8 cellular contexts compared by ENCODE assay signal in genomic region chr3:149340310-149340933, GRCh38. TPM values are rescaled to one million over a fixed set of nuclear protein-coding genes. Genes with fewer than 3 reads are reported as not detected.
A peak's percentile ranks its signal among the peaks of the same experiment; 100 is the strongest.
DNase-seq lines count a peak whose midpoint lies in the region; ATAC-seq, FAIRE-seq and TF ChIP-seq lines count a peak whose summit lies in the region.

No MANE protein-coding gene starts in this region.

- H3K27ac ChIP-seq in epithelial cell of prostate (peak overlapping the region; percentile 94), pancreas (peak overlapping the region; percentile 43 to 94 (median 77))

- 0 to 3% methylated on average over 1 of the region's 1 CpG for WGBS in pancreas, 2 donors

- peak overlapping the region in 1 of 4 donors; percentile 2 for H3K4me3 ChIP-seq in pancreas

- H3K4me1 ChIP-seq in pancreas = peaks cover 9 to 45% (median 24%) of the 10 kb centered on the region in 3 donors

- H3K27me3 ChIP-seq in pancreas = no peaks in the 10 kb centered on the region

- H3K9me3 ChIP-seq in pancreas = no peaks in the 10 kb centered on the region

- in situ Hi-C loops in Caki2 (cut with HindIII; ENCODE audit: low pct_unique_long_range_greater_than_20kb, low sequenced_read_pairs) = no loop called here

- H3K36me3 ChIP-seq in pancreas = no peaks in the 10 kb centered on the region

- no peak for FAIRE-seq in pancreas (lab: Jason Lieb, UNC)

- ATAC-seq in pancreas = peak; percentile 75 to 82 (median 80)
- ATAC-seq in GM19455 (IDR thresholded peaks at IDR 0.05; ENCODE audit: unreplicated experiment) = no peak
- no peak for ATAC-seq in HG02973 (IDR thresholded peaks at IDR 0.05; ENCODE audit: unreplicated experiment)
- ATAC-seq in activated CD4-positive, CD25-positive, alpha-beta regulatory T cell treated with anti-CD3 and anti-CD28 coated beads, Interleukin-2, amount 50 U/mL, for 24 hours = no peak

- TF ChIP-seq CTCF in pancreas (IDR thresholded peaks at IDR 0.05) = no peak

- peak; percentile 35 for DNase-seq in Caki2 (ENCODE audit: low read depth)
- DNase-seq in NCI-H526 treated with DMSO at 0.1 percent for 48 hours (lab: John Stamatoyannopoulos, UW) = peak; percentile 41
- no peak for DNase-seq in epithelial cell of prostate (ENCODE audit: low read depth, low spot score)
- DNase-seq in pancreas = peak in 3 of 6 donors; percentile 42 to 77 (median 66)
- no peak for DNase-seq in activated naive CD4-positive, alpha-beta T cell treated with Interleukin-2 at 50 U/mL for 16 hours

- intact Hi-C loops in pancreas (cut with DNase I) = no loop called here

RNA-seq across cellular contexts. Expression of gene TM4SF18, which starts 7.0 kb away (rescaled TPM):
- total RNA-seq in Caki2 (2014; rRNA removed; shearing (Covaris generic); ENCODE audit: low replicate concordance) = 5.9 and 9.3 TPM in 2 replicates
- 10 to 100 TPM in 1 of 6 donors, 1 to 10 TPM in 5; 3.3 to 10.6 (median 3.9) TPM for total RNA-seq in pancreas
- polyA plus RNA-seq in pancreas = 1 to 10 TPM; 2.4 to 6.4 TPM

RNA-seq across cellular contexts. Expression of gene TM4SF1, which starts 37.0 kb away (rescaled TPM):
- 60.5 and 64.6 TPM in 2 replicates for total RNA-seq in Caki2 (2014; rRNA removed; shearing (Covaris generic); ENCODE audit: low replicate concordance)
- 100 to 1,000 TPM in 3 of 6 donors, 10 to 100 TPM in 3; 53.7 to 226 (median 92.1) TPM for total RNA-seq in pancreas
- 100 to 1,000 TPM in 1 of 2 donors, 10 to 100 TPM in 1; 85.0 to 183 TPM for polyA plus RNA-seq in pancreas

Comparison
In these comparisons a context has a peak if more than half of its experiments do, and no peak if none do; other contexts are left out.
1. DNase-seq: peak in Caki2 (single experiment) and NCI-H526 treated with DMSO at 0.1 percent for 48 hours (single experiment); none in epithelial cell of prostate (single experiment) and activated naive CD4-positive, alpha-beta T cell treated with Interleukin-2 at 50 U/mL for 16 hours (single experiment).
2. ATAC-seq: peak in pancreas (4 of 4); none in GM19455 (single experiment), HG02973 (single experiment) and activated CD4-positive, CD25-positive, alpha-beta regulatory T cell treated with anti-CD3 and anti-CD28 coated beads, Interleukin-2, amount 50 U/mL, for 24 hours (0 of 2).